ENCODE assay signal across 1 cellular context in the genomic region with DNA sequence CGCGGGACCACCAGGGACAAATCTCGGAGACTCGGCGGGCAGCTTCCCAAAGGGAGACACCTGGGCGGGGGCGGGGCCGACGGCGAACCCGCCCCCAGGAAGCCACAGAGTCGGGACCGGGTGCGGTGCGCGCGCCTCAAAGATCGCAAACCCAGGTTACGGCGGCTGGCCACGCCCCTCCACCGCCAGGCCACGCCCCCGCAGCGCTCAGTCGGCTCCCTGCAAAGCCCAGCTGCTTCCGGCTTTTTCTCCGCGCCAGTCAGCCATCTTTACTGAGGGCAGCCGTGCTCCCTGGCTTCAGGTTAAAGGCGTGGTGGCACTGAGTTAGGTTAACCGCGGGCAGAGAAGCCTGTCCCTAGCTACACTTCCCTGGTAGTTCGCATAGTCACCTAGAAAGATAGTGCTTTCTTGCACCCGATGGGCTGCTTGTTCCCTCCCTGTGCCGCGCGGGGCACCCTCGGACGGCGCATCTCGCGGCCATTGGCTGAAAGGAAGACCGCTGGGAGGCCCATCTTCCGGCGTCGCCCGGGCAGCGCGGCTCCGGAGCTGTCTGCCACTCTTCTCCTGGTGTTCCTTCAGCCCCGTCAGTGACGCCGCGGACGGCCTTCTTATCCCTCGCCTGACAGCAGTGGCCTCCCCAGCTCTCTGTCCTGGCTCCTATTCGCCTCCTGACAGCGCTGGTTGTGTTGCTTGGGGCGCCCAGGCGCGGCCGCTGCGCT.
TF ChIP-seq lines count a peak whose summit lies in the region.

A gene with protein sequence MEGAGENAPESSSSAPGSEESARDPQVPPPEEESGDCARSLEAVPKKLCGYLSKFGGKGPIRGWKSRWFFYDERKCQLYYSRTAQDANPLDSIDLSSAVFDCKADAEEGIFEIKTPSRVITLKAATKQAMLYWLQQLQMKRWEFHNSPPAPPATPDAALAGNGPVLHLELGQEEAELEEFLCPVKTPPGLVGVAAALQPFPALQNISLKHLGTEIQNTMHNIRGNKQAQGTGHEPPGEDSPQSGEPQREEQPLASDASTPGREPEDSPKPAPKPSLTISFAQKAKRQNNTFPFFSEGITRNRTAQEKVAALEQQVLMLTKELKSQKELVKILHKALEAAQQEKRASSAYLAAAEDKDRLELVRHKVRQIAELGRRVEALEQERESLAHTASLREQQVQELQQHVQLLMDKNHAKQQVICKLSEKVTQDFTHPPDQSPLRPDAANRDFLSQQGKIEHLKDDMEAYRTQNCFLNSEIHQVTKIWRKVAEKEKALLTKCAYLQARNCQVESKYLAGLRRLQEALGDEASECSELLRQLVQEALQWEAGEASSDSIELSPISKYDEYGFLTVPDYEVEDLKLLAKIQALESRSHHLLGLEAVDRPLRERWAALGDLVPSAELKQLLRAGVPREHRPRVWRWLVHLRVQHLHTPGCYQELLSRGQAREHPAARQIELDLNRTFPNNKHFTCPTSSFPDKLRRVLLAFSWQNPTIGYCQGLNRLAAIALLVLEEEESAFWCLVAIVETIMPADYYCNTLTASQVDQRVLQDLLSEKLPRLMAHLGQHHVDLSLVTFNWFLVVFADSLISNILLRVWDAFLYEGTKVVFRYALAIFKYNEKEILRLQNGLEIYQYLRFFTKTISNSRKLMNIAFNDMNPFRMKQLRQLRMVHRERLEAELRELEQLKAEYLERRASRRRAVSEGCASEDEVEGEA (minus strand): TSS at position 72 of the 719 bp plus-strand sequence. CDS start 108 bp downstream, outside the sequence.

TF ChIP-seq in HepG2, 621 proteins besides CTCF, POLR2A, EP300 and RAD21 (continued from another document):
- TF ChIP-seq ZMYM4 (CRISPR knock-in tag; IDR thresholded peaks at IDR 0.05) (peak; percentile 75), THAP11 (CRISPR knock-in tag; IDR thresholded peaks at IDR 0.05) (peak; percentile 89), SRY (CRISPR knock-in tag; IDR thresholded peaks at IDR 0.05) (peak; percentile 61), MEIS2 (CRISPR knock-in tag; IDR thresholded peaks at IDR 0.05) (peak; percentile 51; the same call in 1 of the 2 replicates), ETV5 (CRISPR knock-in tag; IDR thresholded peaks at IDR 0.05; ENCODE audit: borderline replicate concordance) (peak; percentile 86), STAT5B (CRISPR knock-in tag; IDR thresholded peaks at IDR 0.05) (no peak), TBP (CRISPR knock-in tag; IDR thresholded peaks at IDR 0.05) (0 out of 2 replicates have a peak, but pooled peaks have one; percentile 37), ZSCAN29 (CRISPR knock-in tag; conservative IDR thresholded peaks at IDR 0.05) (0 out of 2 replicates have a peak, but pooled peaks have one; percentile 81), WIZ (CRISPR knock-in tag; IDR thresholded peaks at IDR 0.05) (peak; percentile 24; the same call in 1 of the 2 replicates)
- TF ChIP-seq, protein P1, sequence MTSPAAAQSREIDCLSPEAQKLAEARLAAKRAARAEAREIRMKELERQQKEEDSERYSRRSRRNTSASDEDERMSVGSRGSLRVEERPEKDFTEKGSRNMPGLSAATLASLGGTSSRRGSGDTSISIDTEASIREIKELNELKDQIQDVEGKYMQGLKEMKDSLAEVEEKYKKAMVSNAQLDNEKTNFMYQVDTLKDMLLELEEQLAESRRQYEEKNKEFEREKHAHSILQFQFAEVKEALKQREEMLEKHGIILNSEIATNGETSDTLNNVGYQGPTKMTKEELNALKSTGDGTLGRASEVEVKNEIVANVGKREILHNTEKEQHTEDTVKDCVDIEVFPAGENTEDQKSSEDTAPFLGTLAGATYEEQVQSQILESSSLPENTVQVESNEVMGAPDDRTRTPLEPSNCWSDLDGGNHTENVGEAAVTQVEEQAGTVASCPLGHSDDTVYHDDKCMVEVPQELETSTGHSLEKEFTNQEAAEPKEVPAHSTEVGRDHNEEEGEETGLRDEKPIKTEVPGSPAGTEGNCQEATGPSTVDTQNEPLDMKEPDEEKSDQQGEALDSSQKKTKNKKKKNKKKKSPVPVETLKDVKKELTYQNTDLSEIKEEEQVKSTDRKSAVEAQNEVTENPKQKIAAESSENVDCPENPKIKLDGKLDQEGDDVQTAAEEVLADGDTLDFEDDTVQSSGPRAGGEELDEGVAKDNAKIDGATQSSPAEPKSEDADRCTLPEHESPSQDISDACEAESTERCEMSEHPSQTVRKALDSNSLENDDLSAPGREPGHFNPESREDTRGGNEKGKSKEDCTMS (CRISPR knock-in tag; conservative IDR thresholded peaks at IDR 0.05), result 0 out of 2 replicates have a peak, but pooled peaks have one; percentile 74
TF ChIP-seq in HepG2: peak in this region for 287.
